In the genomic region with DNA sequence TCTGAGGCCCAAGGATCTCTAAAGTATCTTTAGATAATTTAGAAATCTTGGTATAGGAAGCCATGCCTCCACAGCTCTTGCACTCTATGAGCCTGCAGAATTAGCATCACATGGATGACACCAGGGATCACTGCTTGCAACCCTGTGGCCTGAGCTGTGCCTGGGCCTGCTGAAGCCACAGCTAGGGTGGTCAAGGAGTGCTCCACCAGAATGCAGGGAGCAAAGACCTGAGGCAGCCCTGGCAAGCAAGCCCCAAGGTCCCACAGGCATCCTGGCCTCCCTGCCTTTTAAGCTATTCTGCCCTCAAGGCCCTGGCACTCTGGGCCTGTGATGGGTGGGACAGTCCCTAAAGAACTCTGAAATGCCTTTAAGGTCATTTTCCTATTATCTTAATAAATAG, we compare ENCODE assay signal across 21 cellular contexts.
DNase-seq lines count a peak whose midpoint lies in the region; ATAC-seq and TF ChIP-seq lines count a peak whose summit lies in the region.
"Had no signal": no experiment of that assay in that cellular context is flagged by ENCODE, and none has a peak within 500 bp of the region (broad histone marks: within the 10 kb centered on the region; RNA-seq: fewer than 3 reads in every experiment).

No MANE protein-coding gene starts in this region.

- no peaks in the 10 kb centered on the region for H3K36me3 ChIP-seq in esophagus muscularis mucosa
- H3K36me3 ChIP-seq: BE2C, BLaER1 had no signal

- no peak overlapping the region for H3K27ac ChIP-seq in esophagus muscularis mucosa (replicated peaks in 1 of 4)
- H3K27ac ChIP-seq: BLaER1 had no signal

- no peak overlapping the region for H3K4me3 Mint-ChIP-seq in nephron
- H3K4me3 Mint-ChIP-seq: CD14-positive monocyte; CD4-positive, alpha-beta memory T cell; CD4-positive, CD25-positive, alpha-beta regulatory T cell; CD8-positive, alpha-beta memory T cell had no signal

- TF ChIP-seq POLR2A in esophagus muscularis mucosa (IDR thresholded peaks at IDR 0.05; ENCODE audit: low read depth), result no peak

- H3K4me1 Mint-ChIP-seq in nephron, result no peaks in the 10 kb centered on the region
- H3K4me1 Mint-ChIP-seq: CD14-positive monocyte; CD4-positive, alpha-beta memory T cell; CD4-positive, CD25-positive, alpha-beta regulatory T cell; CD8-positive, alpha-beta memory T cell had no signal

- no peak overlapping the region for H3K4me3 ChIP-seq in esophagus muscularis mucosa
- H3K4me3 ChIP-seq: BLaER1 had no signal

- no peaks in the 10 kb centered on the region for H3K9me3 ChIP-seq in esophagus muscularis mucosa
- H3K9me3 ChIP-seq: BE2C, BLaER1 had no signal

- TF ChIP-seq CTCF in esophagus muscularis mucosa (IDR thresholded peaks at IDR 0.05) (no peak), nephron (IDR thresholded peaks at IDR 0.05; ENCODE audit: unreplicated experiment in 3 of 3) (no peak)

- H3K27ac Mint-ChIP-seq in nephron, result peak overlapping the region in 2 of 3 experiments; percentile 61
- H3K27ac Mint-ChIP-seq: CD4-positive, alpha-beta memory T cell; CD4-positive, CD25-positive, alpha-beta regulatory T cell; CD8-positive, alpha-beta memory T cell had no signal

- ATAC-seq in GM18502 (IDR thresholded peaks at IDR 0.05; ENCODE audit: poor library complexity, unreplicated experiment), result no peak

- intact Hi-C loops in esophagus muscularis mucosa (cut with DNase I), result no loop called here

- no peaks in the 10 kb centered on the region for H3K27me3 ChIP-seq in esophagus muscularis mucosa
- H3K27me3 ChIP-seq: BE2C had no signal

- H3K4me1 ChIP-seq in esophagus muscularis mucosa, result no peaks in the 10 kb centered on the region
- H3K4me1 ChIP-seq: BE2C, BLaER1 had no signal

- H3K27me3 Mint-ChIP-seq in nephron (ENCODE audit: low read depth), result no peaks in the 10 kb centered on the region
- H3K27me3 Mint-ChIP-seq: CD4-positive, CD25-positive, alpha-beta regulatory T cell; CD8-positive, alpha-beta memory T cell had no signal

- H3K36me3 Mint-ChIP-seq in nephron (ENCODE audit: low read depth), result no peaks in the 10 kb centered on the region
- H3K36me3 Mint-ChIP-seq: CD14-positive monocyte; CD4-positive, alpha-beta memory T cell; CD4-positive, CD25-positive, alpha-beta regulatory T cell; CD8-positive, alpha-beta memory T cell had no signal

- peaks cover 11% of the 10 kb centered on the region for H3K9me3 Mint-ChIP-seq in nephron
- H3K9me3 Mint-ChIP-seq: CD4-positive, alpha-beta memory T cell had no signal

- TF ChIP-seq EP300 in esophagus muscularis mucosa (IDR thresholded peaks at IDR 0.05), result no peak

- DNase-seq in ecto neural progenitor cell (ENCODE audit: low spot score) (peak; percentile 9), esophagus muscularis mucosa (ENCODE audit: extremely low spot score) (peak; percentile 29), germinal center (ENCODE audit: low spot score) (no peak), DMS79 treated with DMSO at 0.1 percent for 48 hours (lab: John Stamatoyannopoulos, UW) (no peak)
- DNase-seq: 8988T; ACHN; BE2C; C1 segment of cervical spinal cord; CD4-positive, alpha-beta memory T cell; CD4-positive, CD25-positive, alpha-beta regulatory T cell; CD8-positive, alpha-beta memory T cell; COR-L47; DMS 273 treated with DMSO at 0.1 percent for 48 hours; DMS153; DMS53; DMS79; GF-D8 had no signal

Comparison
In these comparisons a context has a peak if more than half of its experiments do, and no peak if none do; other contexts are left out.
1. DNase-seq: peak in ecto neural progenitor cell (single experiment) and esophagus muscularis mucosa (single experiment); none in germinal center (single experiment) and DMS79 treated with DMSO at 0.1 percent for 48 hours (single experiment).